ENCODE assay signal across 11 cellular contexts in genomic region chr1:226360106-226360746, GRCh38. TPM values are rescaled to one million over a fixed set of nuclear protein-coding genes. Genes with fewer than 3 reads are reported as not detected.
DNase-seq lines count a peak whose midpoint lies in the region; ATAC-seq and TF ChIP-seq lines count a peak whose summit lies in the region.
"Had no signal": no experiment of that assay in that cellular context is flagged by ENCODE, and none has a peak within 500 bp of the region (broad histone marks: within the 10 kb centered on the region; RNA-seq: fewer than 3 reads in every experiment).

No MANE protein-coding gene starts in this region.

- ATAC-seq in GM19025 (IDR thresholded peaks at IDR 0.05; ENCODE audit: low read depth, unreplicated experiment) (peak; percentile 76), HG02642 (IDR thresholded peaks at IDR 0.05; ENCODE audit: poor library complexity, unreplicated experiment) (peak; percentile 63), HG03439 (IDR thresholded peaks at IDR 0.05; ENCODE audit: unreplicated experiment) (peak; percentile 53), mucosa of descending colon (no peak)
- ATAC-seq: esophagus mucosa, WTC11 had no signal

- no peaks in the 10 kb centered on the region for H3K27me3 ChIP-seq in GM06990 (replicated peaks; ENCODE audit: control insufficient read depth, insufficient read depth, low read length)
- no peaks in the 10 kb centered on the region for H3K27me3 ChIP-seq in MG63

- intact Hi-C loops in mucosa of descending colon (cut with DNase I, micrococcal nuclease): no loop called here

- no peaks in the 10 kb centered on the region for H3K4me1 ChIP-seq in mucosa of descending colon (ENCODE audit: low read depth)

- H3K9me3 ChIP-seq in MG63 (no peaks in the 10 kb centered on the region), mucosa of descending colon (no peaks in the 10 kb centered on the region)

- peaks cover 29% of the 10 kb centered on the region for H3K36me3 ChIP-seq in GM06990 (ENCODE audit: control insufficient read depth, insufficient read depth, low read length)
- H3K36me3 ChIP-seq in MG63: peaks cover 75% of the 10 kb centered on the region
- H3K36me3 ChIP-seq in mucosa of descending colon (ENCODE audit: low read depth): no peaks in the 10 kb centered on the region

- peak; percentile 34 for DNase-seq in GM06990 (ENCODE audit: extremely low read depth, insufficient read length)
- DNase-seq in NCI-H2171 (lab: John Stamatoyannopoulos, UW): no peak
- DNase-seq in DMS53 (lab: John Stamatoyannopoulos, UW): no peak
- no peak for DNase-seq in MG63
- no peak for DNase-seq in mucosa of descending colon
- DNase-seq: GOT3 had no signal

- H3K4me3 ChIP-seq in GM06990 (replicated peaks; ENCODE audit: low read depth, low read length) (no peak overlapping the region), MG63 (no peak overlapping the region), mucosa of descending colon (no peak overlapping the region)

- no peak for TF ChIP-seq CTCF in GM06990 (IDR thresholded peaks at IDR 0.05; ENCODE audit: insufficient read depth, low read length, poor library complexity, severe bottlenecking)
- no peak for TF ChIP-seq CTCF in mucosa of descending colon (IDR thresholded peaks at IDR 0.05)

RNA-seq across cellular contexts. Expression of gene PARP1, which starts 47.7 kb away (rescaled TPM):
- 180 and 241 TPM in 2 replicates for total RNA-seq in MG63 (2014; rRNA removed; shearing (Covaris generic); ENCODE audit: low replicate concordance)
- 10 to 100 TPM; 35.8 to 81.2 (median 63.2) TPM for total RNA-seq in mucosa of descending colon

RNA-seq across cellular contexts. Expression of gene LIN9, which starts 51.3 kb away (rescaled TPM):
- total RNA-seq in MG63 (2014; rRNA removed; shearing (Covaris generic); ENCODE audit: low replicate concordance): 12.3 and 13.9 TPM in 2 replicates
- 1 to 10 TPM; 3.8 to 4.5 (median 4.4) TPM for total RNA-seq in mucosa of descending colon
